Comparison of ENCODE assay signal across 8 cellular contexts in the genomic region with DNA sequence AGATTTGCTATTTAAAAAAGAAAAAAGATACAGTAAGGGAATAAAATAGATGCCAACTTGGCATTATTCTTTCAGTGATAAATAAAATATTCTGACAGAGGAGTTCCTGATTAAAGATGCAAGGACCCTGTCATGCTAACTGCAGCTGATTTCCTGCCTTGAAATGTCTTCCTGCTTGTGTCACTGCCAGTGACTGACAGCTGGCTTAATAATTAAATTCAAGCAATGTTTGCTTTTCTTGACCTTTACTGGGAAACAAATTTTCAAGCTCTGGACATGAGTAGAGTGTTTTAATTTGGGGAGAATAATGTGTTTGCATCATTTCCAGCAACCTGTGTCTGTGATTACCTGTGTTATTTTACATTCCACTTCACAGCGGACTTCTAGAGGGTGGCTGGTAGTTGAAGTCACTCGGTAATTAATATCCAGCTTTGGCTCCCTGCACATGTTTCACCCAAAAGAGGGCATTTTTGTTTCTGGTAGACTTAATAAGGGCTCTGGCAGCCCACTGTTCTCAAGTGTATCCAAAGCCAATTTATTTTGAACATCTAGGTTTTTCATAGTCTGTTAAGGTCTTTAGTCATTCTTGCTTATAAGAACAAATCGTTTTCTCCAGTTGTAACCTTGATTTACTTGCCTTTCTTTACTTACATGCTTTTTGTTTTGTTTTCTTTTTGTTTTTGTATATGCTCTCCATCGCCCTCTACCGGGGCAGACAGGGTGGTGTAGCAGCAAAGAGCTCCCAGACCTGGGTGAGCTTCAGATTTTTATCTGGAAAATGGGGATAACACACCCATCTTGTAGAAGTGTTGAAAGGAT. TPM values are rescaled to one million over a fixed set of nuclear protein-coding genes. Genes with fewer than 3 reads are reported as not detected.
DNase-seq lines count a peak whose midpoint lies in the region; ATAC-seq and TF ChIP-seq lines count a peak whose summit lies in the region.

No MANE protein-coding gene starts in this region.

- peak; percentile 97 for TF ChIP-seq CTCF in MM.1S (IDR thresholded peaks at IDR 0.05; ENCODE audit: low read length)
- TF ChIP-seq CTCF in dorsolateral prefrontal cortex (IDR thresholded peaks at IDR 0.05 in 54 of 56, conservative IDR thresholded peaks at IDR 0.05 in 2 of 56; ENCODE audit: low read depth in 1 of 56, partially characterized antibody in 56 of 56): peak in 53 of 56 donors; percentile 21 to 64 (median 52)
- TF ChIP-seq CTCF in lower leg skin (IDR thresholded peaks at IDR 0.05): no peak

- no peaks in the 10 kb centered on the region for H4K20me1 ChIP-seq in MM.1S (ENCODE audit: insufficient read depth, low read length)

- intact Hi-C loops in dorsolateral prefrontal cortex (cut with DNase I) (no loop called here), lower leg skin (cut with DNase I; ENCODE audit: low total_unique reads) (no loop called here)

- no peaks in the 10 kb centered on the region for H3K9me3 ChIP-seq in MM.1S (replicated peaks; ENCODE audit: insufficient read depth, low read length)
- H3K9me3 ChIP-seq in subcutaneous abdominal adipose tissue (ENCODE audit: control insufficient read depth in 5 of 5, low read length in 5 of 5): no peaks in the 10 kb centered on the region

- peak; percentile 86 for ATAC-seq in GM19395 (IDR thresholded peaks at IDR 0.05; ENCODE audit: unreplicated experiment)

- no peak for TF ChIP-seq POLR2A in lower leg skin (IDR thresholded peaks at IDR 0.05)

- H3K27me3 ChIP-seq in MM.1S (replicated peaks; ENCODE audit: insufficient read depth, low read length) (no peaks in the 10 kb centered on the region), dorsolateral prefrontal cortex (no peaks in the 10 kb centered on the region), subcutaneous abdominal adipose tissue (ENCODE audit: control insufficient read depth in 5 of 5, insufficient read depth in 4 of 5, low read length in 5 of 5) (no peaks in the 10 kb centered on the region)

- H3K4me3 ChIP-seq in MM.1S (ENCODE audit: low read length): peak overlapping the region; percentile 51
- H3K4me3 ChIP-seq in dorsolateral prefrontal cortex: no peak overlapping the region
- peak overlapping the region in 4 of 5 donors; percentile 7 to 37 (median 32) for H3K4me3 ChIP-seq in subcutaneous abdominal adipose tissue (ENCODE audit: low read depth in 1 of 5, low read length in 5 of 5)
- H3K4me3 ChIP-seq in lower leg skin (ENCODE audit: low read depth, poor library complexity, severe bottlenecking): no peak overlapping the region

- H3K4me1 ChIP-seq in MM.1S (ENCODE audit: low read length): peaks cover 8% of the 10 kb centered on the region
- peaks cover 0 to 32% (median 6%) of the 10 kb centered on the region in 5 donors for H3K4me1 ChIP-seq in subcutaneous abdominal adipose tissue (ENCODE audit: control insufficient read depth in 5 of 5, insufficient read depth in 5 of 5, low read length in 5 of 5)

- 29 to 34% methylated on average over 5 of the region's 5 CpGs for WGBS in lower leg skin, 2 donors

- H3K27ac ChIP-seq in MM.1S (ENCODE audit: low read length) (peak overlapping the region; percentile 51; the same call in 1 of the 2 replicates), dorsolateral prefrontal cortex (no peak overlapping the region), subcutaneous abdominal adipose tissue (ENCODE audit: low read depth, low read length) (peak overlapping the region; percentile 10)

- H3K79me2 ChIP-seq in MM.1S (ENCODE audit: low read length): no peaks in the 10 kb centered on the region

- H2AFZ ChIP-seq in MM.1S (ENCODE audit: low read length): peak overlapping the region; percentile 67

- DNase-seq in CD1c-positive myeloid dendritic cell (ENCODE audit: extremely low spot score) (peak; percentile 55), MM.1S (peak; percentile 63), dorsolateral prefrontal cortex (no peak), mucosa of gallbladder (ENCODE audit: low spot score) (peak; percentile 16), lower leg skin (ENCODE audit: low spot score in 2 of 2) (no peak)
- DNase-seq in activated CD4-positive, alpha-beta T cell treated with anti-CD3 and anti-CD28 coated beads for 24 hours (ENCODE audit: low read depth in 2 of 2): peak; percentile 23 to 25

- no peaks in the 10 kb centered on the region for H3F3A ChIP-seq in MM.1S (ENCODE audit: insufficient read depth, low read length)

- H3K4me2 ChIP-seq in MM.1S (ENCODE audit: low read depth, low read length): peak overlapping the region; percentile 81

- H3K9me2 ChIP-seq in MM.1S (replicated peaks; ENCODE audit: insufficient read depth, low read length): no peaks in the 10 kb centered on the region

- H3K9ac ChIP-seq in MM.1S (ENCODE audit: low read length) (peak overlapping the region; percentile 51), subcutaneous abdominal adipose tissue (ENCODE audit: low read length in 5 of 5) (peak overlapping the region in 1 of 5 donors; percentile 41)

- no peaks in the 10 kb centered on the region for H3K36me3 ChIP-seq in MM.1S (replicated peaks; ENCODE audit: insufficient read depth, low read length)
- no peaks in the 10 kb centered on the region for H3K36me3 ChIP-seq in subcutaneous abdominal adipose tissue (ENCODE audit: control insufficient read depth in 5 of 5, insufficient read depth in 5 of 5, low read length in 5 of 5)

RNA-seq across cellular contexts. Expression of a gene that starts 48.5 kb away (rescaled TPM):
- under 1 TPM in 24 of 120 experiments, not detected in 96; 0.11 to 0.50 (median 0.19) TPM for total RNA-seq in dorsolateral prefrontal cortex
- not detected for total RNA-seq in mucosa of gallbladder
- under 1 TPM in 2 of 4 donors, not detected in 2; 0.19 to 0.23 TPM for total RNA-seq in lower leg skin

Comparison
In these comparisons a context has a peak if more than half of its experiments do, and no peak if none do; other contexts are left out.
1. DNase-seq: peak in CD1c-positive myeloid dendritic cell (single experiment), MM.1S (single experiment), activated CD4-positive, alpha-beta T cell treated with anti-CD3 and anti-CD28 coated beads for 24 hours (2 of 2) and mucosa of gallbladder (single experiment); none in dorsolateral prefrontal cortex (0 of 10) and lower leg skin (0 of 2).
2. H3K27ac ChIP-seq: peak in MM.1S (single experiment) and subcutaneous abdominal adipose tissue (single experiment); none in dorsolateral prefrontal cortex (0 of 59).
3. H3K4me3 ChIP-seq: peak in MM.1S (single experiment) and subcutaneous abdominal adipose tissue (4 of 5); none in dorsolateral prefrontal cortex (0 of 59) and lower leg skin (single experiment).
4. CTCF ChIP-seq: peak in MM.1S (single experiment) and dorsolateral prefrontal cortex (53 of 56); none in lower leg skin (0 of 3).